In the genomic region with DNA sequence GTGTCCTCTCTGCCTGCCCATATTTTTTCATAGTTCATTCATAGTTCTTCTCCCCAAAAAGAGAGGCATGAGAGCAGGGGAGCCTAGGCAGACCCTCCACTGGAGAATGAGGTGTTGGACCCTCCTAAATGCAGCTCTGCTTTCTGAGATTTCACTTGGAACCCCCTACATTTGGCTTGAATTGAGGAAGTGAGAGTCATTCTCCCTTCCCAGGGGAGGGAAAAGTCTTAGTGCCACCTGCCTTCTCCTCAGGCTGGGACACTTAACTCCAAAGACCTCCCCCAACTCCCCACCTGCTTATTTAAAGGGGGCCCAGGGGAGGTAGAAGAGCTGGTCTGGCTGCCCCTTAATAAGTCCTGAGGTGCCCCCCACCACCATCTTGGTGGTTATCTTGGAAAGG, we compare ENCODE assay signal across 27 cellular contexts.
"Had no signal": no experiment of that assay in that cellular context is flagged by ENCODE, and none has a peak within 500 bp of the region (broad histone marks: within the 10 kb centered on the region; RNA-seq: fewer than 3 reads in every experiment).

No MANE protein-coding gene starts in this region.

- H3K36me3 ChIP-seq: neural progenitor cell, ovary, right lobe of liver, sigmoid colon, stomach, thoracic aorta, thyroid gland, tibial nerve, upper lobe of left lung, vagina had no signal

- H3K27ac ChIP-seq: neural progenitor cell, ovary, parathyroid adenoma, psoas muscle, right lobe of liver, sigmoid colon, stomach, thoracic aorta, thyroid gland, tibial nerve, upper lobe of left lung, vagina had no signal

- ATAC-seq: naive thymus-derived CD8-positive, alpha-beta T cell; psoas muscle; right cardiac atrium; right lobe of liver; stimulated activated naive B cell treated with anti-CD40 and anti-IgM and Interleukin-4, amounts not matched to agents 10 μg/mL and 1 μg/mL and 100 μg/mL, for 72 hours had no signal

- H3K4me3 ChIP-seq: neural progenitor cell, ovary, psoas muscle, right lobe of liver, sigmoid colon, stomach, thoracic aorta, thyroid gland, tibial nerve, upper lobe of left lung, vagina had no signal

- H3K27ac Mint-ChIP-seq: natural killer cell treated with Interleukin-12 subunit alpha and Interleukin-12 subunit beta and Interleukin-15 and Interleukin-18, amount 100 ng/mL, for 72 hours; neural progenitor cell; progenitor cell of endocrine pancreas; stimulated activated naive B cell treated with anti-CD40 and anti-IgM and Interleukin-4, amounts not matched to agents 10 μg/mL and 1 μg/mL and 100 μg/mL, for 72 hours; stimulated activated naive CD8-positive, alpha-beta T cell treated with anti-CD3 and anti-CD28 coated beads, Interleukin-15, Interleukin-2, amounts not matched to agents 100 ng/mL and 50 ng/mL, for 24 hours had no signal

- H3K9me3 ChIP-seq: ovary, psoas muscle, right lobe of liver, sigmoid colon, thoracic aorta, thyroid gland, upper lobe of left lung, vagina had no signal

- H3K4me2 ChIP-seq: neural progenitor cell had no signal

- H3K27me3 ChIP-seq: neural progenitor cell, ovary, right lobe of liver, sigmoid colon, stomach, thyroid gland, tibial nerve, upper lobe of left lung, vagina had no signal

- DNase-seq: naive thymus-derived CD8-positive, alpha-beta T cell; occipital lobe; ovary; posterior cingulate gyrus; psoas muscle; right cardiac atrium; right lobe of liver; sigmoid colon; small intestine; stimulated activated CD4-positive, alpha-beta T cell treated with anti-CD3 and anti-CD28 coated beads, Interleukin-15, amount 100 ng/mL, for 24 hours; stimulated activated CD4-positive, alpha-beta T cell treated with anti-CD3 and anti-CD28 coated beads, Interleukin-2, amount 100 ng/mL, for 24 hours; stimulated activated CD4-positive, alpha-beta T cell treated with anti-CD3 and anti-CD28 coated beads, Interleukin-2, amount 100 ng/mL, for 48 hours; stimulated activated CD4-positive, alpha-beta T cell treated with anti-CD3 and anti-CD28 coated beads, Interleukin-4, amount 100 ng/mL, for 24 hours; stimulated activated naive B cell treated with anti-CD40 and anti-IgM and Interleukin-4, amounts not matched to agents 10 μg/mL and 1 μg/mL and 100 μg/mL, for 72 hours; stimulated activated naive CD4-positive, alpha-beta T cell treated with Interleukin-2 at 50 U/mL for 16 hours; stomach; thyroid gland; trophoblast cell; upper lobe of left lung had no signal

- H3K4me3 Mint-ChIP-seq: naive thymus-derived CD8-positive, alpha-beta T cell; natural killer cell treated with Interleukin-12 subunit alpha and Interleukin-12 subunit beta and Interleukin-15 and Interleukin-18, amount 100 ng/mL, for 72 hours; neural progenitor cell; stimulated activated naive B cell treated with anti-CD40 and anti-IgM and Interleukin-4, amounts not matched to agents 10 μg/mL and 1 μg/mL and 100 μg/mL, for 72 hours; stimulated activated naive CD8-positive, alpha-beta T cell treated with anti-CD3 and anti-CD28 coated beads, Interleukin-15, Interleukin-2, amounts not matched to agents 100 ng/mL and 50 ng/mL, for 24 hours had no signal

- H3K9ac ChIP-seq: neural progenitor cell, parathyroid adenoma had no signal

- H3K36me3 Mint-ChIP-seq: natural killer cell treated with Interleukin-12 subunit alpha and Interleukin-12 subunit beta and Interleukin-15 and Interleukin-18, amount 100 ng/mL, for 72 hours had no signal

- H3K4me1 ChIP-seq: neural progenitor cell, parathyroid adenoma, psoas muscle, right lobe of liver, stomach, thyroid gland, tibial nerve, upper lobe of left lung, vagina had no signal

- H3K9me3 Mint-ChIP-seq: natural killer cell treated with Interleukin-12 subunit alpha and Interleukin-12 subunit beta and Interleukin-15 and Interleukin-18, amount 100 ng/mL, for 72 hours had no signal

- H2AFZ ChIP-seq: neural progenitor cell, parathyroid adenoma had no signal
